ENCODE assay signal across 1 cellular context in genomic region chr5:78677777-78678668, GRCh38.
TF ChIP-seq lines count a peak whose summit lies in the region.

No MANE protein-coding gene starts in this region.

TF ChIP-seq in K562, 482 proteins besides CTCF, POLR2A, EP300 and RAD21 (continued from another document and continues in another):
- TF ChIP-seq MGA (IDR thresholded peaks at IDR 0.05) (no peak; the same call in 1 of the 2 replicates), PURB (CRISPR knock-in tag; IDR thresholded peaks at IDR 0.05; ENCODE audit: low read depth) (no peak), SIX5 (IDR thresholded peaks at IDR 0.05; ENCODE audit: borderline replicate concordance in 1 of 2, insufficient read depth in 1 of 2, low read depth in 1 of 2, low read length in 2 of 2) (no peak), NFIX (CRISPR knock-in tag; IDR thresholded peaks at IDR 0.05; ENCODE audit: low read depth) (no peak), PTBP1 (IDR thresholded peaks at IDR 0.05; ENCODE audit: low read depth, low read length) (no peak), YBX1 (IDR thresholded peaks at IDR 0.05) (no peak), RBM15 (IDR thresholded peaks at IDR 0.05; ENCODE audit: insufficient read depth, low read length) (no peak), MXI1 (IDR thresholded peaks at IDR 0.05; ENCODE audit: low read depth, low read length) (no peak), HDAC6 (IDR thresholded peaks at IDR 0.05; ENCODE audit: low read depth, low read length) (no peak), TEAD1 (CRISPR knock-in tag; IDR thresholded peaks at IDR 0.05) (peak in 1 of 2 experiments; percentile 26; a peak in 1 of 4 replicates), VEZF1 (CRISPR knock-in tag; IDR thresholded peaks at IDR 0.05) (no peak; the same call in 1 of the 2 replicates), SP2 (IDR thresholded peaks at IDR 0.05; ENCODE audit: extremely low read depth, low read depth, low read length, poor library complexity, severe bottlenecking) (no peak), KHSRP (IDR thresholded peaks at IDR 0.05) (no peak), SMAD4 (CRISPR knock-in tag; conservative IDR thresholded peaks at IDR 0.05) (peak; percentile 39; the same call in 1 of the 2 replicates), ZBTB33 (CRISPR knock-in tag; IDR thresholded peaks at IDR 0.05) (no peak), ZNF445 (CRISPR knock-in tag; IDR thresholded peaks at IDR 0.05; ENCODE audit: low read depth) (no peak), NEUROD1 (IDR thresholded peaks at IDR 0.05; ENCODE audit: borderline replicate concordance, low read depth, low read length, partially characterized antibody) (no peak), ZNF780A (CRISPR knock-in tag; IDR thresholded peaks at IDR 0.05) (no peak), ZNF431 (CRISPR knock-in tag; IDR thresholded peaks at IDR 0.05) (no peak), ARID3B (CRISPR knock-in tag; IDR thresholded peaks at IDR 0.05; ENCODE audit: borderline replicate concordance) (no peak), NFE2L1 (tag; IDR thresholded peaks at IDR 0.05; ENCODE audit: borderline replicate concordance, low read depth) (no peak), ZC3H4 (CRISPR knock-in tag; IDR thresholded peaks at IDR 0.05; ENCODE audit: borderline replicate concordance) (no peak), RHOXF2B (CRISPR knock-in tag; conservative IDR thresholded peaks at IDR 0.05) (no peak), NR3C1 (CRISPR knock-in tag; IDR thresholded peaks at IDR 0.05) (no peak), NFE2 (IDR thresholded peaks at IDR 0.05; ENCODE audit: low read depth) (no peak), BRF1 (IDR thresholded peaks at IDR 0.05; ENCODE audit: borderline replicate concordance, extremely low read depth, insufficient read length) (no peak), MYBL2 (IDR thresholded peaks at IDR 0.05; ENCODE audit: low read depth) (no peak), MYBL2 (CRISPR knock-in tag; IDR thresholded peaks at IDR 0.05; ENCODE audit: borderline replicate concordance) (no peak), ZBTB43 (CRISPR knock-in tag; IDR thresholded peaks at IDR 0.05) (no peak), CBX5 (IDR thresholded peaks at IDR 0.05; ENCODE audit: borderline replicate concordance, low read depth) (no peak), E2F4 (CRISPR knock-in tag; IDR thresholded peaks at IDR 0.05; ENCODE audit: low read depth) (no peak), BRF2 (IDR thresholded peaks at IDR 0.05; ENCODE audit: borderline replicate concordance, insufficient read depth, insufficient read length) (no peak), MLLT1 (IDR thresholded peaks at IDR 0.05) (no peak), YY1 (IDR thresholded peaks at IDR 0.05; ENCODE audit: borderline replicate concordance in 1 of 3, control insufficient read depth in 1 of 3, extremely low read depth in 1 of 3, insufficient read depth in 3 of 3, insufficient read length in 1 of 3, insufficient replicate concordance in 2 of 3, low read depth in 1 of 3, low read length in 2 of 3) (peak in 1 of 3 experiments; percentile 48), SMARCE1 (IDR thresholded peaks at IDR 0.05) (peak; percentile 60; the same call in 1 of the 2 replicates), ZSCAN32 (CRISPR knock-in tag; IDR thresholded peaks at IDR 0.05) (no peak), ZNF124 (CRISPR knock-in tag; IDR thresholded peaks at IDR 0.05) (no peak)
